Comparison of ENCODE assay signal across 1 cellular context in genomic region chr9:2616726-2617377, GRCh38.
TF ChIP-seq lines count a peak whose summit lies in the region.

No MANE protein-coding gene starts in this region.

TF ChIP-seq in GM12878, 131 proteins besides CTCF, POLR2A, EP300 and RAD21 (continued from another document):
- peak; percentile 55; the same call in 1 of the 2 replicates for TF ChIP-seq NFIC (IDR thresholded peaks at IDR 0.05; ENCODE audit: low read depth, low read length)
- no peak for TF ChIP-seq E2F4 (IDR thresholded peaks at IDR 0.05; ENCODE audit: low read depth, low read length)
- TF ChIP-seq MTA2 (IDR thresholded peaks at IDR 0.05; ENCODE audit: low read depth): peak; percentile 70
- TF ChIP-seq HDGF (IDR thresholded peaks at IDR 0.05): no peak
- TF ChIP-seq RELB (IDR thresholded peaks at IDR 0.05; ENCODE audit: low read depth): no peak
- TF ChIP-seq CEBPB (IDR thresholded peaks at IDR 0.05; ENCODE audit: borderline replicate concordance in 1 of 2, low read depth in 2 of 2, low read length in 2 of 2): no peak
- no peak for TF ChIP-seq WRNIP1 (IDR thresholded peaks at IDR 0.05; ENCODE audit: borderline replicate concordance, low read depth, low read length)
- no peak for TF ChIP-seq FOXM1 (IDR thresholded peaks at IDR 0.05; ENCODE audit: low read depth, low read length)
- no peak for TF ChIP-seq MEF2B (IDR thresholded peaks at IDR 0.05; ENCODE audit: partially characterized antibody, poor library complexity, severe bottlenecking)
- no peak for TF ChIP-seq IRF5 (IDR thresholded peaks at IDR 0.05; ENCODE audit: borderline replicate concordance)
- TF ChIP-seq SPI1 (IDR thresholded peaks at IDR 0.05; ENCODE audit: borderline replicate concordance, insufficient read depth, low read depth, low read length): no peak
- TF ChIP-seq IKZF2 (IDR thresholded peaks at IDR 0.05): peak; percentile 44 to 51; a peak in 2 of 4 replicates
- no peak for TF ChIP-seq HCFC1 (IDR thresholded peaks at IDR 0.05; ENCODE audit: low read length)
- TF ChIP-seq SKIL (IDR thresholded peaks at IDR 0.05; ENCODE audit: low read depth, poor library complexity, severe bottlenecking): no peak
- no peak for TF ChIP-seq TAF1 (IDR thresholded peaks at IDR 0.05; ENCODE audit: borderline replicate concordance, low read depth, low read length)
- TF ChIP-seq MYB (IDR thresholded peaks at IDR 0.05; ENCODE audit: borderline replicate concordance, low read depth, low read length): no peak
- TF ChIP-seq POU2F2 (IDR thresholded peaks at IDR 0.05; ENCODE audit: borderline replicate concordance, low read depth, low read length): peak; percentile 54; the same call in 2 of the 3 replicates
- no peak for TF ChIP-seq PKNOX1 (IDR thresholded peaks at IDR 0.05)
- TF ChIP-seq MEF2A (IDR thresholded peaks at IDR 0.05; ENCODE audit: insufficient read depth, low read depth, low read length): no peak
- TF ChIP-seq CEBPZ (IDR thresholded peaks at IDR 0.05; ENCODE audit: low read depth, low read length): no peak
- no peak; the same call in 1 of the 2 replicates for TF ChIP-seq ATF2 (IDR thresholded peaks at IDR 0.05; ENCODE audit: low read length)
TF ChIP-seq in GM12878: peak in this region for 9.
